In genomic region chr10:100562806-100563293, GRCh38 we compare ENCODE assay signal across 8 cellular contexts. TPM values are rescaled to one million over a fixed set of nuclear protein-coding genes. Genes with fewer than 3 reads are reported as not detected.
DNase-seq lines count a peak whose midpoint lies in the region; ATAC-seq and TF ChIP-seq lines count a peak whose summit lies in the region.

No MANE protein-coding gene starts in this region.

- no peak overlapping the region for H3K27ac ChIP-seq in testis

- CTCF ChIA-PET in activated CD4-positive, alpha-beta T cell treated with anti-CD3 and anti-CD28 coated beads, Interleukin-2, amount 10 ng/mL, durations not matched to agents 7 days and 5 days (lab: Charles Lee) = interaction anchor here (0.5 to 3.1 kb wide), 13 partner anchors 8 to 468 kb away, joined by 3 to 19 read pairs (median 5); partner anchors contain the start of genes HIF1AN, PDZD7 and SFXN3

- H3K4me3 ChIP-seq in Loucy (ENCODE audit: low read length, poor library complexity, severe bottlenecking) (no peak overlapping the region), testis (peak overlapping the region; percentile 35 to 49)

- WGBS in testis, 2 donors = 8 to 10% methylated on average over 10 to 20 of the region's 20 CpGs

- no peaks in the 10 kb centered on the region for H4K20me1 ChIP-seq in Loucy (ENCODE audit: insufficient read depth, low read length, poor library complexity, severe bottlenecking)

- H3K4me1 Mint-ChIP-seq in activated CD4-positive, alpha-beta T cell treated with anti-CD3 and anti-CD28 coated beads, Interleukin-2, amount 10 ng/mL, durations not matched to agents 7 days and 5 days = peaks cover 18% of the 10 kb centered on the region
- peaks cover 13% of the 10 kb centered on the region for H3K4me1 Mint-ChIP-seq in activated naive CD8-positive, alpha-beta T cell (ENCODE audit: low read depth)

- POLR2A ChIA-PET in activated CD4-positive, alpha-beta T cell treated with anti-CD3 and anti-CD28 coated beads, Interleukin-2, amount 10 ng/mL, durations not matched to agents 7 days and 5 days (lab: Charles Lee) = no interaction called here

- peak overlapping the region; percentile 19 for H3K4me2 ChIP-seq in Loucy (ENCODE audit: low read depth, low read length, poor library complexity, severe bottlenecking)

- H3K4me1 ChIP-seq in Loucy (ENCODE audit: insufficient read depth, low read length, poor library complexity, severe bottlenecking) (peaks cover 9% of the 10 kb centered on the region), testis (peaks cover 12% of the 10 kb centered on the region)

- intact Hi-C loops in testis (cut with DNase I; ENCODE audit: low total_unique reads) = no loop called here

- H2AFZ ChIP-seq in Loucy (ENCODE audit: low read length) = no peak overlapping the region

- no peaks in the 10 kb centered on the region for H3K27me3 ChIP-seq in Loucy (ENCODE audit: insufficient read depth, low read length, poor library complexity, severe bottlenecking)
- no peaks in the 10 kb centered on the region for H3K27me3 ChIP-seq in testis

- DNase-seq in activated CD4-positive, alpha-beta T cell treated with anti-CD3 and anti-CD28 coated beads for 48 hours = peak; percentile 14
- no peak for DNase-seq in activated CD4-positive, alpha-beta T cell treated with anti-CD3 and anti-CD28 coated beads, Interleukin-2, amount 10 ng/mL, durations not matched to agents 7 days and 5 days
- DNase-seq in iPS-NIHi7 (ENCODE audit: extremely low spot score) (peak; percentile 82), testis (peak; percentile 64), DMS153 (lab: John Stamatoyannopoulos, UW) (no peak)

- H3F3A ChIP-seq in Loucy (ENCODE audit: low read depth) = no peaks in the 10 kb centered on the region

- no peaks in the 10 kb centered on the region for H3K79me2 ChIP-seq in Loucy (ENCODE audit: insufficient read depth, low read length)

- peaks cover 32% of the 10 kb centered on the region for H3K27me3 Mint-ChIP-seq in activated CD4-positive, alpha-beta T cell treated with anti-CD3 and anti-CD28 coated beads, Interleukin-2, amount 10 ng/mL, durations not matched to agents 7 days and 5 days
- peaks cover 19% of the 10 kb centered on the region for H3K27me3 Mint-ChIP-seq in activated naive CD8-positive, alpha-beta T cell

- TF ChIP-seq POLR2A in testis (IDR thresholded peaks at IDR 0.05) = no peak

- H3K9ac ChIP-seq in Loucy (ENCODE audit: low read depth, low read length, poor library complexity, severe bottlenecking) = no peak overlapping the region

- H3K36me3 ChIP-seq in Loucy (ENCODE audit: insufficient read depth, low read length) = no peaks in the 10 kb centered on the region
- no peaks in the 10 kb centered on the region for H3K36me3 ChIP-seq in testis (ENCODE audit: low read depth, missing control alignments)

- H3K4me3 Mint-ChIP-seq in activated CD4-positive, alpha-beta T cell treated with anti-CD3 and anti-CD28 coated beads, Interleukin-2, amount 10 ng/mL, durations not matched to agents 7 days and 5 days = no peak overlapping the region
- peak overlapping the region; percentile 49 for H3K4me3 Mint-ChIP-seq in activated naive CD8-positive, alpha-beta T cell

- H3K36me3 Mint-ChIP-seq in activated CD4-positive, alpha-beta T cell treated with anti-CD3 and anti-CD28 coated beads, Interleukin-2, amount 10 ng/mL, durations not matched to agents 7 days and 5 days (ENCODE audit: low read depth) = peaks cover 7% of the 10 kb centered on the region
- H3K36me3 Mint-ChIP-seq in activated naive CD8-positive, alpha-beta T cell = no peaks in the 10 kb centered on the region

- no peaks in the 10 kb centered on the region for H3K9me2 ChIP-seq in Loucy (replicated peaks; ENCODE audit: low read depth, low read length)

- H3K9me3 Mint-ChIP-seq in activated CD4-positive, alpha-beta T cell treated with anti-CD3 and anti-CD28 coated beads, Interleukin-2, amount 10 ng/mL, durations not matched to agents 7 days and 5 days = no peaks in the 10 kb centered on the region
- no peaks in the 10 kb centered on the region for H3K9me3 Mint-ChIP-seq in activated naive CD8-positive, alpha-beta T cell (ENCODE audit: low read depth)

- TF ChIP-seq CTCF in Loucy (conservative IDR thresholded peaks at IDR 0.05; ENCODE audit: low read length) (peak; percentile 67), testis (IDR thresholded peaks at IDR 0.05) (peak in 2 of 3 experiments; percentile 28 to 39)

- no peak for ATAC-seq in GM21825 (IDR thresholded peaks at IDR 0.05; ENCODE audit: unreplicated experiment)

- no peaks in the 10 kb centered on the region for H3K9me3 ChIP-seq in Loucy (ENCODE audit: insufficient read depth, low read depth, low read length)
- no peaks in the 10 kb centered on the region for H3K9me3 ChIP-seq in testis

- no peak overlapping the region for H3K27ac Mint-ChIP-seq in activated CD4-positive, alpha-beta T cell treated with anti-CD3 and anti-CD28 coated beads, Interleukin-2, amount 10 ng/mL, durations not matched to agents 7 days and 5 days
- H3K27ac Mint-ChIP-seq in activated naive CD8-positive, alpha-beta T cell = peak overlapping the region; percentile 10

RNA-seq across cellular contexts. Expression of gene HIF1AN, which starts 27.1 kb away (rescaled TPM):
- total RNA-seq in activated CD4-positive, alpha-beta T cell treated with anti-CD3 and anti-CD28 coated beads, Interleukin-2, amount 10 ng/mL, durations not matched to agents 7 days and 5 days = 10 to 100 TPM; 54.9 to 59.3 TPM
- 10 to 100 TPM; 30.9 to 34.3 TPM for total RNA-seq in testis
- polyA plus RNA-seq in testis (ENCODE audit: insufficient read depth, low read depth, low replicate concordance) = 81.0 TPM

RNA-seq across cellular contexts. Expression of gene NDUFB8, which starts 33.2 kb away (rescaled TPM):
- total RNA-seq in activated CD4-positive, alpha-beta T cell treated with anti-CD3 and anti-CD28 coated beads, Interleukin-2, amount 10 ng/mL, durations not matched to agents 7 days and 5 days = 100 to 1,000 TPM; 241 to 267 TPM
- total RNA-seq in testis = 100 to 1,000 TPM; 141 to 219 TPM
- 150 TPM for polyA plus RNA-seq in testis (ENCODE audit: insufficient read depth, low read depth, low replicate concordance)

RNA-seq across cellular contexts. Expression of gene SEC31B, which starts 43.2 kb away (rescaled TPM):
- 100 to 1,000 TPM; 202 to 208 TPM for total RNA-seq in activated CD4-positive, alpha-beta T cell treated with anti-CD3 and anti-CD28 coated beads, Interleukin-2, amount 10 ng/mL, durations not matched to agents 7 days and 5 days
- 10 to 100 TPM; 32.8 to 42.0 TPM for total RNA-seq in testis
- 23.1 TPM for polyA plus RNA-seq in testis (ENCODE audit: insufficient read depth, low read depth, low replicate concordance)

Comparison
In these comparisons a context has a peak if more than half of its experiments do, and no peak if none do; other contexts are left out.
1. DNase-seq: peak in activated CD4-positive, alpha-beta T cell treated with anti-CD3 and anti-CD28 coated beads for 48 hours (single experiment), iPS-NIHi7 (single experiment) and testis (single experiment); none in activated CD4-positive, alpha-beta T cell treated with anti-CD3 and anti-CD28 coated beads, Interleukin-2, amount 10 ng/mL, durations not matched to agents 7 days and 5 days (single experiment) and DMS153 (single experiment).
2. RNA of gene SEC31B, which starts 43.2 kb away (total RNA-seq): 202 to 208 TPM in activated CD4-positive, alpha-beta T cell treated with anti-CD3 and anti-CD28 coated beads, Interleukin-2, amount 10 ng/mL, durations not matched to agents 7 days and 5 days; 32.8 to 42.0 TPM in testis; every median in the first group is over 4 times any median in the second.